In genomic region chr12:123270380-123271181, GRCh38 we compare ENCODE assay signal across 1 cellular context.
A peak's percentile ranks its signal among the peaks of the same experiment; 100 is the strongest.
TF ChIP-seq lines count a peak whose summit lies in the region.

No MANE protein-coding gene starts in this region.

TF ChIP-seq in GM12878, 131 proteins besides CTCF, POLR2A, EP300 and RAD21:
- TF ChIP-seq USF1 (IDR thresholded peaks at IDR 0.05; ENCODE audit: borderline replicate concordance, extremely low read length, insufficient read depth, low read depth, low read length): peak; percentile 69
- TF ChIP-seq RAD51 (IDR thresholded peaks at IDR 0.05): peak; percentile 44; the same call in 1 of the 2 replicates
- no peak for TF ChIP-seq SMC3 (IDR thresholded peaks at IDR 0.05; ENCODE audit: borderline replicate concordance, low read length)
- TF ChIP-seq EGR1 (IDR thresholded peaks at IDR 0.05; ENCODE audit: borderline replicate concordance in 1 of 2, low read depth in 2 of 2, low read length in 2 of 2): peak in 1 of 2 experiments; percentile 39; a peak in 1 of 3 replicates
- TF ChIP-seq BHLHE40 (IDR thresholded peaks at IDR 0.05; ENCODE audit: borderline replicate concordance in 1 of 2, low read depth in 2 of 2, low read length in 1 of 2): peak in 1 of 2 experiments; percentile 52; a peak in 2 of 4 replicates
- TF ChIP-seq IKZF1 (conservative IDR thresholded peaks at IDR 0.05): peak; percentile 10
- no peak for TF ChIP-seq STAT1 (conservative IDR thresholded peaks at IDR 0.05)
- no peak for TF ChIP-seq CHD2 (IDR thresholded peaks at IDR 0.05; ENCODE audit: borderline replicate concordance, low read depth, low read length)
